ENCODE assay signal across 1 cellular context in genomic region chr19:18606281-18607221, GRCh38.
TF ChIP-seq lines count a peak whose summit lies in the region.

CRLF1 (minus strand) TSS chr19:18606799; CDS start chr19:18606656, 143 bp downstream.

TF ChIP-seq in HepG2, 621 proteins besides CTCF, POLR2A, EP300 and RAD21 (continued from another document and continues in another):
- no peak for TF ChIP-seq ZNF710 (CRISPR knock-in tag; IDR thresholded peaks at IDR 0.05; ENCODE audit: borderline replicate concordance)
- TF ChIP-seq MAX (IDR thresholded peaks at IDR 0.05), result peak; percentile 35; the same call in 1 of the 2 replicates
- TF ChIP-seq ZBTB21 (CRISPR knock-in tag; IDR thresholded peaks at IDR 0.05), result no peak
- no peak for TF ChIP-seq GPBP1L1 (CRISPR knock-in tag; IDR thresholded peaks at IDR 0.05)
- TF ChIP-seq HNRNPH1 (optimal IDR thresholded peaks at IDR 0.05; ENCODE audit: low read depth, low read length), result no peak
- no peak for TF ChIP-seq NRL (CRISPR knock-in tag; IDR thresholded peaks at IDR 0.05; ENCODE audit: borderline replicate concordance)
- TF ChIP-seq NFIB (CRISPR knock-in tag; IDR thresholded peaks at IDR 0.05; ENCODE audit: borderline replicate concordance), result no peak
- TF ChIP-seq ZMAT3 (CRISPR knock-in tag; conservative IDR thresholded peaks at IDR 0.05), result no peak
- no peak for TF ChIP-seq JDP2 (CRISPR knock-in tag; IDR thresholded peaks at IDR 0.05; ENCODE audit: borderline replicate concordance)
- TF ChIP-seq ZUFSP (CRISPR knock-in tag; IDR thresholded peaks at IDR 0.05; ENCODE audit: borderline replicate concordance), result no peak
- no peak for TF ChIP-seq POLR2AphosphoS2 (IDR thresholded peaks at IDR 0.05; ENCODE audit: low read depth, low read length)
- TF ChIP-seq KDM2A (CRISPR knock-in tag; IDR thresholded peaks at IDR 0.05; ENCODE audit: borderline replicate concordance, low read depth), result peak; percentile 10; the same call in 1 of the 2 replicates
- TF ChIP-seq ZNF609 (CRISPR knock-in tag; IDR thresholded peaks at IDR 0.05; ENCODE audit: borderline replicate concordance), result no peak
- peak; percentile 3; the same call in 1 of the 2 replicates for TF ChIP-seq ZBTB10 (CRISPR knock-in tag; IDR thresholded peaks at IDR 0.05; ENCODE audit: borderline replicate concordance)
- no peak for TF ChIP-seq SOX6 (IDR thresholded peaks at IDR 0.05)
- TF ChIP-seq SOX6 (CRISPR knock-in tag; IDR thresholded peaks at IDR 0.05), result no peak
- no peak for TF ChIP-seq FOSL1 (CRISPR knock-in tag; IDR thresholded peaks at IDR 0.05; ENCODE audit: borderline replicate concordance)
- TF ChIP-seq TFDP2 (CRISPR knock-in tag; IDR thresholded peaks at IDR 0.05), result 0 out of 2 replicates have a peak, but pooled peaks have one; percentile 1
- TF ChIP-seq ZSCAN9 (CRISPR knock-in tag; IDR thresholded peaks at IDR 0.05; ENCODE audit: borderline replicate concordance), result no peak
- TF ChIP-seq USF2 (IDR thresholded peaks at IDR 0.05; ENCODE audit: low read depth, low read length), result no peak
- TF ChIP-seq USF2 (CRISPR knock-in tag; IDR thresholded peaks at IDR 0.05; ENCODE audit: borderline replicate concordance), result no peak
- TF ChIP-seq NR0B2 (CRISPR knock-in tag; IDR thresholded peaks at IDR 0.05), result no peak
- TF ChIP-seq ZNF567 (CRISPR knock-in tag; IDR thresholded peaks at IDR 0.05; ENCODE audit: borderline replicate concordance), result no peak
- TF ChIP-seq ZSCAN21 (CRISPR knock-in tag; IDR thresholded peaks at IDR 0.05; ENCODE audit: borderline replicate concordance), result no peak
- TF ChIP-seq ZFP91 (CRISPR knock-in tag; IDR thresholded peaks at IDR 0.05; ENCODE audit: borderline replicate concordance), result no peak
- no peak for TF ChIP-seq NR2C2 (CRISPR knock-in tag; IDR thresholded peaks at IDR 0.05; ENCODE audit: borderline replicate concordance)
- no peak for TF ChIP-seq SKIL (CRISPR knock-in tag; IDR thresholded peaks at IDR 0.05; ENCODE audit: borderline replicate concordance)
- TF ChIP-seq ARNTL (CRISPR knock-in tag; IDR thresholded peaks at IDR 0.05), result peak; percentile 5; the same call in 1 of the 2 replicates
